ENCODE assay signal across 20 cellular contexts in the genomic region with DNA sequence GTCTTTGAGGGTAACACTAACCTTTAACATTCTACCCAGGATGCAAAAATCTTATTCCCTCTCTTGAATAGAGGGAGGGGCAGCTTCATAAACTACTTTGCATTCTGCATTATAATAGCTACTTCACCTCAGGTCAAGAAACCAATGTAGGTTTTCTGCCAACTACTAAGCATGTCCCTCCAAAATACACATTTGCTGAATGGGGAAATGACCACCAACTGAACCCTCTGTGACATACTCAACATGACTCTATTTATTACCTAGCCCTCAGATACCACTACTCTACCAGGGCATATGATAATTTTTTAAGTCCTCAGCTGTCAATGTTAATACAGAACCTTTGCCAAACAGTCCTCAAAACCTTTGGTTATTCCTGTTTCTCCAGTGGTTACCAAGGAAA.
"Had no signal": no experiment of that assay in that cellular context is flagged by ENCODE, and none has a peak within 500 bp of the region (broad histone marks: within the 10 kb centered on the region; RNA-seq: fewer than 3 reads in every experiment).

No MANE protein-coding gene starts in this region.

- H3K27ac ChIP-seq: colonic mucosa, epithelial cell of prostate, esophagus squamous epithelium, gastrocnemius medialis, lower lobe of right lung had no signal

- H3K27me3 ChIP-seq: colonic mucosa, esophagus squamous epithelium, gastrocnemius medialis, heart right ventricle had no signal

- H3K4me3 ChIP-seq: colonic mucosa, esophagus squamous epithelium, gastrocnemius medialis, heart right ventricle, lower lobe of right lung, mucosa of descending colon had no signal

- H3K9me3 ChIP-seq: colonic mucosa, esophagus squamous epithelium, gastrocnemius medialis, heart right ventricle, lower lobe of right lung, mucosa of descending colon had no signal

- H3K36me3 ChIP-seq: colonic mucosa, esophagus squamous epithelium, gastrocnemius medialis, heart right ventricle, lower lobe of right lung had no signal

- H3K4me1 ChIP-seq: colonic mucosa, esophagus squamous epithelium had no signal

- ATAC-seq: effector memory CD8-positive, alpha-beta T cell; esophagus mucosa; gastrocnemius medialis; lower lobe of right lung; mucosa of descending colon had no signal

- DNase-seq: colonic mucosa; cortex of kidney; effector CD8-positive, alpha-beta T cell; effector memory CD8-positive, alpha-beta T cell; endodermal cell; erythroblast; esophagus squamous epithelium; foreskin fibroblast; foreskin melanocyte; gastrocnemius medialis; glutamatergic neuron; head of caudate nucleus; heart right ventricle; hippocampal formation; left ventricle myocardium superior; lower lobe of right lung; mesenchymal stem cell; mucosa of descending colon had no signal
